ENCODE assay signal across 8 cellular contexts in the genomic region with DNA sequence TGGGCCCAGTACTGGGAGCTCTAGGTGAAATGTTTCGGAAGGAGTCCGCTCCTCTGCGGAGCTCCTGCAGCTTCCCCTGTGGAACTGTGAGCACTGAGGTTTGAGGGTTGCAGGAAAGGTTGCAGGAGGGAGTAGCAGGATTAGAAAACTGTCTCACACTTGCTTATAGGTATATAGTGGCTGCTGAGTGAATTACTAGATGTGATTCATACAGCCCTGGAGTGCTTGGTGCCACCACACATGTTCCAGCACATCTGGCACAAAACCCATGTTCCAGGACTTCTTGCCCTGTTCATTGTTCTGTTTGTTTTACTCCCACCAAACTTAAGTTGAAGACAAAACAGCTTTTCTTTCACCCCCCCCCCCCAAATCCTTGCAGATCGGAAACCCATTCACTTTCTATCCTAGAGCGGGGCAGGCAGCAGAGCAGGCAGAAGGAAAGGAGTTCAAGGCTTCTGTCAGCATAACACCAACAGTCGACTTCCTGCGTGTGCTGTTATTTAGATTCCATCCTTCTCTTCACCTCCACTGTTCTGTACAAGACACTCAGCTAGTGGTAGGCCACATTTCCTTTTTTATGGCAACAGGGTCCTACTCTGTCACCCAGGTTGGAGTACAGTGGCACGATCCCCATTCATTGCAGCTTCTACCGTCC. TPM values are rescaled to one million over a fixed set of nuclear protein-coding genes. Genes with fewer than 3 reads are reported as not detected.
DNase-seq lines count a peak whose midpoint lies in the region; ATAC-seq, FAIRE-seq and TF ChIP-seq lines count a peak whose summit lies in the region.

No MANE protein-coding gene starts in this region.

- H3K9me3 ChIP-seq in MM.1S (replicated peaks; ENCODE audit: insufficient read depth, low read length): no peaks in the 10 kb centered on the region
- H3K9me3 ChIP-seq in breast epithelium: no peaks in the 10 kb centered on the region
- H3K9me3 ChIP-seq in HepG2 (ENCODE audit: low read length): no peaks in the 10 kb centered on the region
- no peaks in the 10 kb centered on the region for H3K9me3 ChIP-seq in thyroid gland

- in situ Hi-C loops in HepG2 (cut with HindIII; ENCODE audit: extremely low pct_ligation_motif_present, low pct_unique_long_range_greater_than_20kb): no loop called here

- no peaks in the 10 kb centered on the region for H4K20me1 ChIP-seq in MM.1S (ENCODE audit: insufficient read depth, low read length)
- no peaks in the 10 kb centered on the region for H4K20me1 ChIP-seq in HepG2 (ENCODE audit: insufficient read depth, low read length)

- H3K4me1 ChIP-seq in MM.1S (ENCODE audit: low read length) (peaks cover 12% of the 10 kb centered on the region), breast epithelium (peaks cover 0 to 18% of the 10 kb centered on the region in 2 donors), HepG2 (ENCODE audit: insufficient read depth, low read length) (peaks cover 44% of the 10 kb centered on the region), thyroid gland (peaks cover 18 to 26% of the 10 kb centered on the region in 2 donors)

- H3K9ac ChIP-seq in MM.1S (ENCODE audit: low read length) (peak overlapping the region; percentile 83; the same call in 1 of the 2 replicates), HepG2 (ENCODE audit: insufficient read depth, low read depth, low read length) (peak overlapping the region; percentile 87)

- 51% methylated on average over 9 of the region's 9 CpGs for WGBS in HepG2 (ENCODE audit: low lambda C conversion rate)
- 46 to 49% methylated on average over 9 of the region's 9 CpGs for WGBS in thyroid gland, 2 donors

- H3K79me2 ChIP-seq in MM.1S (ENCODE audit: low read length): peaks cover 19% of the 10 kb centered on the region
- H3K79me2 ChIP-seq in HepG2 (ENCODE audit: insufficient read depth, low read length): peaks cover 10% of the 10 kb centered on the region

- H3K27ac ChIP-seq in MM.1S (ENCODE audit: low read length) (peak overlapping the region; percentile 40; the same call in 1 of the 2 replicates), breast epithelium (peak overlapping the region; percentile 89 to 94), HepG2 (ENCODE audit: extremely low read length, insufficient read depth, low read length) (peak overlapping the region; percentile 73), thyroid gland (peak overlapping the region; percentile 71 to 79 (median 74))

- intact Hi-C loops in breast epithelium (cut with DNase I; ENCODE audit: low total_unique reads): loop anchor here (10.0 kb wide), 1 partner anchor 1045 kb away; no protein-coding TSS in a partner anchor
- intact Hi-C loops in HepG2 (cut with micrococcal nuclease; ENCODE audit: unreplicated experiment): loop anchor here (2.0 kb wide), 1 partner anchor 79 kb away; no protein-coding TSS in a partner anchor
- intact Hi-C loops in thyroid gland (cut with DNase I): loop anchor here (5.0 kb wide), 1 partner anchor 38 kb away; no protein-coding TSS in a partner anchor

- DNase-seq in NCI-H2196 (lab: John Stamatoyannopoulos, UW; ENCODE audit: unreplicated experiment): peak; percentile 40
- no peak for DNase-seq in NCI-H2196 treated with DMSO at 0.1 percent for 48 hours (lab: John Stamatoyannopoulos, UW; ENCODE audit: unreplicated experiment)
- peak; percentile 35 for DNase-seq in MM.1S
- no peak for DNase-seq in breast epithelium (ENCODE audit: low spot score in 2 of 2)
- DNase-seq in HepG2 (ENCODE audit: low spot score): no peak
- no peak for DNase-seq in thyroid gland
- DNase-seq in NCI-H1105 treated with DMSO at 0.1 percent for 48 hours (lab: John Stamatoyannopoulos, UW): no peak
- no peak for DNase-seq in GM19238 (ENCODE audit: insufficient read length, low spot score)

- TF ChIP-seq POLR2A in breast epithelium (IDR thresholded peaks at IDR 0.05): no peak
- TF ChIP-seq POLR2A in HepG2 (IDR thresholded peaks at IDR 0.05; ENCODE audit: insufficient read depth in 1 of 2, low read depth in 2 of 2, low read length in 2 of 2): no peak
- TF ChIP-seq POLR2A in thyroid gland (IDR thresholded peaks at IDR 0.05): no peak

- H3K9me2 ChIP-seq in MM.1S (replicated peaks; ENCODE audit: insufficient read depth, low read length): no peaks in the 10 kb centered on the region

- H3K4me3 ChIP-seq in MM.1S (ENCODE audit: low read length) (peak overlapping the region; percentile 97), breast epithelium (peak overlapping the region; percentile 85 to 97 (median 96)), HepG2 (replicated peaks in 1 of 3; ENCODE audit: insufficient read depth in 1 of 3, low read depth in 2 of 3, low read length in 3 of 3) (peak overlapping the region; percentile 79 to 96 (median 95)), thyroid gland (replicated peaks in 1 of 3) (peak overlapping the region; percentile 7 to 94 (median 83))

- FAIRE-seq in HepG2 (lab: Jason Lieb, UNC): no peak

- no peak for TF ChIP-seq CTCF in MM.1S (IDR thresholded peaks at IDR 0.05; ENCODE audit: low read length)
- no peak for TF ChIP-seq CTCF in breast epithelium (IDR thresholded peaks at IDR 0.05)
- TF ChIP-seq CTCF in HepG2 (CRISPR knock-in tag; IDR thresholded peaks at IDR 0.05): no peak
- no peak for TF ChIP-seq CTCF in thyroid gland (IDR thresholded peaks at IDR 0.05)

- CTCF ChIA-PET in HepG2 (lab: Yijun Ruan, JAX; ENCODE audit: low intra/inter-chr PET ratio, low total read pairs): no interaction called here

- H2AFZ ChIP-seq in MM.1S (ENCODE audit: low read length): peak overlapping the region; percentile 79
- peak overlapping the region; percentile 85 for H2AFZ ChIP-seq in HepG2 (ENCODE audit: low read length)

- peak; percentile 9 for ATAC-seq in HepG2

- H3K4me2 ChIP-seq in MM.1S (ENCODE audit: low read depth, low read length) (peak overlapping the region; percentile 76), HepG2 (ENCODE audit: low read depth, low read length) (peak overlapping the region; percentile 97)

- TF ChIP-seq EP300 in HepG2 (IDR thresholded peaks at IDR 0.05; ENCODE audit: low read depth in 2 of 2, low read length in 2 of 2) (no peak), HepG2 (CRISPR knock-in tag; IDR thresholded peaks at IDR 0.05; ENCODE audit: borderline replicate concordance) (no peak)

- H3K27me3 ChIP-seq in MM.1S (replicated peaks; ENCODE audit: insufficient read depth, low read length) (no peaks in the 10 kb centered on the region), breast epithelium (no peaks in the 10 kb centered on the region), HepG2 (ENCODE audit: control insufficient read depth in 1 of 2, insufficient read depth in 2 of 2, low read length in 2 of 2) (no peaks in the 10 kb centered on the region; a peak in 1 of 5 replicates), thyroid gland (no peaks in the 10 kb centered on the region)

- no peaks in the 10 kb centered on the region for H3K36me3 ChIP-seq in MM.1S (replicated peaks; ENCODE audit: insufficient read depth, low read length)
- H3K36me3 ChIP-seq in breast epithelium: no peaks in the 10 kb centered on the region
- no peaks in the 10 kb centered on the region for H3K36me3 ChIP-seq in HepG2 (replicated peaks in 1 of 2; ENCODE audit: control insufficient read depth in 1 of 2, insufficient read depth in 2 of 2, low read length in 2 of 2)
- H3K36me3 ChIP-seq in thyroid gland: no peaks in the 10 kb centered on the region

- POLR2A ChIA-PET in HepG2 (lab: Yijun Ruan, JAX): interaction anchor here (0.6 to 3.8 kb wide), 29 partner anchors 9 to 596 kb away, joined by 3 to 52 read pairs (median 8); a partner anchor contains a TSS

- H3F3A ChIP-seq in MM.1S (ENCODE audit: insufficient read depth, low read length): 0 out of 2 replicates have a peak, but pooled peaks cover 5% of the 10 kb centered on the region

- TF ChIP-seq RAD21 in HepG2 (CRISPR knock-in tag; IDR thresholded peaks at IDR 0.05): no peak

- TSS peak; percentile 97 for BruUV-seq in HepG2 (replicated peaks; lab: Mats Ljungman, UMichigan)

RNA-seq across cellular contexts. Expression of a gene that starts 0.7 kb away (rescaled TPM):
- 10 to 100 TPM; 13.0 to 22.3 (median 18.9) TPM for total RNA-seq in breast epithelium
- 3.6 and 5.1 TPM in 2 replicates for total RNA-seq in HepG2 (2016; rRNA removed; fragmentation: Illumina TruSeq; extraction: Trizol)
- total RNA-seq in HepG2 (2016; cell fraction: cytosol; rRNA removed; fragmentation: Illumina TruSeq; extraction: Trizol; ENCODE audit: low read depth): 0.61 and 1.2 TPM in 2 replicates
- total RNA-seq in HepG2 (2016; cell fraction: insoluble cytoplasmic fraction; rRNA removed; fragmentation: Illumina TruSeq; extraction: Trizol): 2.9 and 4.9 TPM in 2 replicates
- 2.1 TPM in 2 replicates for total RNA-seq in HepG2 (2016; cell fraction: membrane; rRNA removed; fragmentation: Illumina TruSeq; extraction: Trizol)
- 5.5 and 5.6 TPM in 2 replicates for total RNA-seq in HepG2 (2016; cell fraction: nucleus; rRNA removed; fragmentation: Illumina TruSeq; extraction: Trizol)
- polyA plus RNA-seq in HepG2 (2011; rRNA removed): 6.7 and 8.5 TPM in 2 replicates
- 5.0 and 6.5 TPM in 2 replicates for polyA plus RNA-seq in HepG2 (2011; cell fraction: cytosol; rRNA removed)
- polyA plus RNA-seq in HepG2 (2011; cell fraction: nucleus; rRNA removed): 46.4 and 54.7 TPM in 2 replicates
- 8.5 and 12.2 TPM in 2 replicates for polyA plus RNA-seq in HepG2 (2012)
- polyA plus RNA-seq in HepG2 (2016; cell fraction: cytosol; fragmentation: Illumina TruSeq; extraction: Trizol; ENCODE audit: low read depth): 0.38 and 0.54 TPM in 2 replicates
- polyA plus RNA-seq in HepG2 (2016; cell fraction: insoluble cytoplasmic fraction; fragmentation: Illumina TruSeq; extraction: Trizol; ENCODE audit: low read depth): 2.3 and 3.1 TPM in 2 replicates
- polyA plus RNA-seq in HepG2 (2016; cell fraction: membrane; fragmentation: Illumina TruSeq; extraction: Trizol; ENCODE audit: low read depth): 1.00 and 1.0 TPM in 2 replicates
- polyA plus RNA-seq in HepG2 (2016; cell fraction: nucleus; fragmentation: Illumina TruSeq; extraction: Trizol; ENCODE audit: insufficient read depth, low read depth): 8.5 and 8.9 TPM in 2 replicates
- polyA minus RNA-seq in HepG2 (2011; rRNA and poly(A)+ RNA removed; ENCODE audit: low replicate concordance): 13.3 and 14.3 TPM in 2 replicates
- 4.7 and 7.1 TPM in 2 replicates for polyA minus RNA-seq in HepG2 (2011; cell fraction: cytosol; rRNA and poly(A)+ RNA removed)
- polyA minus RNA-seq in HepG2 (2011; cell fraction: nucleus; rRNA and poly(A)+ RNA removed): 7.8 and 8.2 TPM in 2 replicates
- total RNA-seq in thyroid gland: 10 to 100 TPM; 23.7 to 39.9 (median 28.4) TPM

RNA-seq across cellular contexts. Expression of a gene that starts 4.7 kb away (rescaled TPM):
- 10 to 100 TPM; 25.2 to 35.6 (median 34.7) TPM for total RNA-seq in breast epithelium
- total RNA-seq in HepG2 (2016; rRNA removed; fragmentation: Illumina TruSeq; extraction: Trizol): 55.6 and 60.4 TPM in 2 replicates
- 8.7 and 10.0 TPM in 2 replicates for total RNA-seq in HepG2 (2016; cell fraction: cytosol; rRNA removed; fragmentation: Illumina TruSeq; extraction: Trizol; ENCODE audit: low read depth)
- total RNA-seq in HepG2 (2016; cell fraction: insoluble cytoplasmic fraction; rRNA removed; fragmentation: Illumina TruSeq; extraction: Trizol): 50.4 and 57.8 TPM in 2 replicates
- total RNA-seq in HepG2 (2016; cell fraction: membrane; rRNA removed; fragmentation: Illumina TruSeq; extraction: Trizol): 26.0 and 26.2 TPM in 2 replicates
- 32.7 and 35.1 TPM in 2 replicates for total RNA-seq in HepG2 (2016; cell fraction: nucleus; rRNA removed; fragmentation: Illumina TruSeq; extraction: Trizol)
- 39.4 and 53.7 TPM in 2 replicates for polyA plus RNA-seq in HepG2 (2011; rRNA removed)
- 41.3 and 44.3 TPM in 2 replicates for polyA plus RNA-seq in HepG2 (2011; cell fraction: cytosol; rRNA removed)
- 50.5 and 51.8 TPM in 2 replicates for polyA plus RNA-seq in HepG2 (2011; cell fraction: nucleus; rRNA removed)
- polyA plus RNA-seq in HepG2 (2012): 34.9 and 36.8 TPM in 2 replicates
- polyA plus RNA-seq in HepG2 (2016; cell fraction: cytosol; fragmentation: Illumina TruSeq; extraction: Trizol; ENCODE audit: low read depth): 7.3 and 8.1 TPM in 2 replicates
- 57.4 and 66.7 TPM in 2 replicates for polyA plus RNA-seq in HepG2 (2016; cell fraction: insoluble cytoplasmic fraction; fragmentation: Illumina TruSeq; extraction: Trizol; ENCODE audit: low read depth)
- polyA plus RNA-seq in HepG2 (2016; cell fraction: membrane; fragmentation: Illumina TruSeq; extraction: Trizol; ENCODE audit: low read depth): 15.9 and 19.4 TPM in 2 replicates
- 64.1 and 68.3 TPM in 2 replicates for polyA plus RNA-seq in HepG2 (2016; cell fraction: nucleus; fragmentation: Illumina TruSeq; extraction: Trizol; ENCODE audit: insufficient read depth, low read depth)
- polyA minus RNA-seq in HepG2 (2011; rRNA and poly(A)+ RNA removed; ENCODE audit: low replicate concordance): 93.1 and 95.5 TPM in 2 replicates
- 33.1 and 38.4 TPM in 2 replicates for polyA minus RNA-seq in HepG2 (2011; cell fraction: cytosol; rRNA and poly(A)+ RNA removed)
- polyA minus RNA-seq in HepG2 (2011; cell fraction: nucleus; rRNA and poly(A)+ RNA removed): 16.5 and 18.2 TPM in 2 replicates
- 10 to 100 TPM; 22.8 to 47.0 (median 28.2) TPM for total RNA-seq in thyroid gland

RNA-seq across cellular contexts. Expression of a gene that starts 19.1 kb away (rescaled TPM):
- total RNA-seq in breast epithelium (1 to 10 TPM in 2 of 3 donors, under 1 TPM in 1; 0.32 to 5.9 (median 1.8) TPM), HepG2 (2016; rRNA removed; fragmentation: Illumina TruSeq; extraction: Trizol) (7.0 and 7.3 TPM in 2 replicates), thyroid gland (1 to 10 TPM in 3 of 4 donors, under 1 TPM in 1; 0.98 to 7.5 (median 2.5) TPM)
- total RNA-seq in HepG2 (2016; cell fraction: cytosol; rRNA removed; fragmentation: Illumina TruSeq; extraction: Trizol; ENCODE audit: low read depth): 3.1 and 3.3 TPM in 2 replicates
- 6.8 and 9.0 TPM in 2 replicates for total RNA-seq in HepG2 (2016; cell fraction: insoluble cytoplasmic fraction; rRNA removed; fragmentation: Illumina TruSeq; extraction: Trizol)
- total RNA-seq in HepG2 (2016; cell fraction: membrane; rRNA removed; fragmentation: Illumina TruSeq; extraction: Trizol): 3.4 and 3.5 TPM in 2 replicates
- total RNA-seq in HepG2 (2016; cell fraction: nucleus; rRNA removed; fragmentation: Illumina TruSeq; extraction: Trizol): 3.4 and 3.9 TPM in 2 replicates
- 2.8 and 3.8 TPM in 2 replicates for polyA plus RNA-seq in HepG2 (2011; rRNA removed)
- 4.4 and 5.1 TPM in 2 replicates for polyA plus RNA-seq in HepG2 (2011; cell fraction: cytosol; rRNA removed)
- polyA plus RNA-seq in HepG2 (2011; cell fraction: nucleus; rRNA removed): 3.3 and 3.5 TPM in 2 replicates
- 1.8 and 3.1 TPM in 2 replicates for polyA plus RNA-seq in HepG2 (2012)
- 2.8 and 3.0 TPM in 2 replicates for polyA plus RNA-seq in HepG2 (2016; cell fraction: cytosol; fragmentation: Illumina TruSeq; extraction: Trizol; ENCODE audit: low read depth)
- polyA plus RNA-seq in HepG2 (2016; cell fraction: insoluble cytoplasmic fraction; fragmentation: Illumina TruSeq; extraction: Trizol; ENCODE audit: low read depth): 7.2 and 7.5 TPM in 2 replicates
- 2.2 and 2.4 TPM in 2 replicates for polyA plus RNA-seq in HepG2 (2016; cell fraction: membrane; fragmentation: Illumina TruSeq; extraction: Trizol; ENCODE audit: low read depth)
- polyA plus RNA-seq in HepG2 (2016; cell fraction: nucleus; fragmentation: Illumina TruSeq; extraction: Trizol; ENCODE audit: insufficient read depth, low read depth): 6.3 and 6.4 TPM in 2 replicates
- 0.33 and 2.7 TPM in 2 replicates for polyA minus RNA-seq in HepG2 (2011; rRNA and poly(A)+ RNA removed; ENCODE audit: low replicate concordance)
- polyA minus RNA-seq in HepG2 (2011; cell fraction: cytosol; rRNA and poly(A)+ RNA removed): 0.79 and 1.4 TPM in 2 replicates
- polyA minus RNA-seq in HepG2 (2011; cell fraction: nucleus; rRNA and poly(A)+ RNA removed): 0.52 and 0.62 TPM in 2 replicates

RNA-seq across cellular contexts. Expression of a gene that starts 34.1 kb away (rescaled TPM):
- 10 to 100 TPM; 65.0 to 78.0 (median 76.3) TPM for total RNA-seq in breast epithelium
- 86.2 and 110 TPM in 2 replicates for total RNA-seq in HepG2 (2016; rRNA removed; fragmentation: Illumina TruSeq; extraction: Trizol)
- total RNA-seq in HepG2 (2016; cell fraction: cytosol; rRNA removed; fragmentation: Illumina TruSeq; extraction: Trizol; ENCODE audit: low read depth): 73.4 and 74.1 TPM in 2 replicates
- total RNA-seq in HepG2 (2016; cell fraction: insoluble cytoplasmic fraction; rRNA removed; fragmentation: Illumina TruSeq; extraction: Trizol): 91.8 and 113 TPM in 2 replicates
- total RNA-seq in HepG2 (2016; cell fraction: membrane; rRNA removed; fragmentation: Illumina TruSeq; extraction: Trizol): 73.5 and 81.5 TPM in 2 replicates
- 28.1 and 30.3 TPM in 2 replicates for total RNA-seq in HepG2 (2016; cell fraction: nucleus; rRNA removed; fragmentation: Illumina TruSeq; extraction: Trizol)
- polyA plus RNA-seq in HepG2 (2011; rRNA removed): 75.6 and 76.6 TPM in 2 replicates
- polyA plus RNA-seq in HepG2 (2011; cell fraction: cytosol; rRNA removed): 82.4 and 83.4 TPM in 2 replicates
- polyA plus RNA-seq in HepG2 (2011; cell fraction: nucleus; rRNA removed): 22.5 and 25.9 TPM in 2 replicates
- polyA plus RNA-seq in HepG2 (2012): 72.3 and 76.5 TPM in 2 replicates
- polyA plus RNA-seq in HepG2 (2016; cell fraction: cytosol; fragmentation: Illumina TruSeq; extraction: Trizol; ENCODE audit: low read depth): 90.9 and 98.9 TPM in 2 replicates
- 153 and 161 TPM in 2 replicates for polyA plus RNA-seq in HepG2 (2016; cell fraction: insoluble cytoplasmic fraction; fragmentation: Illumina TruSeq; extraction: Trizol; ENCODE audit: low read depth)
- 89.0 and 95.5 TPM in 2 replicates for polyA plus RNA-seq in HepG2 (2016; cell fraction: membrane; fragmentation: Illumina TruSeq; extraction: Trizol; ENCODE audit: low read depth)
- 64.2 and 67.4 TPM in 2 replicates for polyA plus RNA-seq in HepG2 (2016; cell fraction: nucleus; fragmentation: Illumina TruSeq; extraction: Trizol; ENCODE audit: insufficient read depth, low read depth)
- polyA minus RNA-seq in HepG2 (2011; rRNA and poly(A)+ RNA removed; ENCODE audit: low replicate concordance): 46.4 and 87.1 TPM in 2 replicates
- 19.0 and 23.8 TPM in 2 replicates for polyA minus RNA-seq in HepG2 (2011; cell fraction: cytosol; rRNA and poly(A)+ RNA removed)
- 15.2 and 18.8 TPM in 2 replicates for polyA minus RNA-seq in HepG2 (2011; cell fraction: nucleus; rRNA and poly(A)+ RNA removed)
- total RNA-seq in thyroid gland: 10 to 100 TPM; 45.9 to 78.1 (median 61.7) TPM

RNA-seq across cellular contexts. Expression of a gene that starts 34.4 kb away (rescaled TPM):
- 10 to 100 TPM; 91.4 to 97.3 (median 92.5) TPM for total RNA-seq in breast epithelium
- 91.5 and 92.5 TPM in 2 replicates for total RNA-seq in HepG2 (2016; rRNA removed; fragmentation: Illumina TruSeq; extraction: Trizol)
- 92.6 and 104 TPM in 2 replicates for total RNA-seq in HepG2 (2016; cell fraction: cytosol; rRNA removed; fragmentation: Illumina TruSeq; extraction: Trizol; ENCODE audit: low read depth)
- total RNA-seq in HepG2 (2016; cell fraction: insoluble cytoplasmic fraction; rRNA removed; fragmentation: Illumina TruSeq; extraction: Trizol): 81.4 and 95.9 TPM in 2 replicates
- 165 and 174 TPM in 2 replicates for total RNA-seq in HepG2 (2016; cell fraction: membrane; rRNA removed; fragmentation: Illumina TruSeq; extraction: Trizol)
- 33.2 and 38.7 TPM in 2 replicates for total RNA-seq in HepG2 (2016; cell fraction: nucleus; rRNA removed; fragmentation: Illumina TruSeq; extraction: Trizol)
- polyA plus RNA-seq in HepG2 (2011; rRNA removed): 78.3 and 98.4 TPM in 2 replicates
- 97.5 and 104 TPM in 2 replicates for polyA plus RNA-seq in HepG2 (2011; cell fraction: cytosol; rRNA removed)
- 95.1 and 97.9 TPM in 2 replicates for polyA plus RNA-seq in HepG2 (2011; cell fraction: nucleus; rRNA removed)
- 81.6 and 83.1 TPM in 2 replicates for polyA plus RNA-seq in HepG2 (2012)
- polyA plus RNA-seq in HepG2 (2016; cell fraction: cytosol; fragmentation: Illumina TruSeq; extraction: Trizol; ENCODE audit: low read depth): 89.0 and 108 TPM in 2 replicates
- 74.1 and 85.8 TPM in 2 replicates for polyA plus RNA-seq in HepG2 (2016; cell fraction: insoluble cytoplasmic fraction; fragmentation: Illumina TruSeq; extraction: Trizol; ENCODE audit: low read depth)
- polyA plus RNA-seq in HepG2 (2016; cell fraction: membrane; fragmentation: Illumina TruSeq; extraction: Trizol; ENCODE audit: low read depth): 126 and 140 TPM in 2 replicates
- 57.9 and 59.0 TPM in 2 replicates for polyA plus RNA-seq in HepG2 (2016; cell fraction: nucleus; fragmentation: Illumina TruSeq; extraction: Trizol; ENCODE audit: insufficient read depth, low read depth)
- 126 and 143 TPM in 2 replicates for polyA minus RNA-seq in HepG2 (2011; rRNA and poly(A)+ RNA removed; ENCODE audit: low replicate concordance)
- 36.5 and 39.9 TPM in 2 replicates for polyA minus RNA-seq in HepG2 (2011; cell fraction: cytosol; rRNA and poly(A)+ RNA removed)
- 18.9 and 19.6 TPM in 2 replicates for polyA minus RNA-seq in HepG2 (2011; cell fraction: nucleus; rRNA and poly(A)+ RNA removed)
- total RNA-seq in thyroid gland: 100 to 1,000 TPM in 1 of 4 donors, 10 to 100 TPM in 3; 93.1 to 107 (median 97.7) TPM

Comparison
In these comparisons a context has a peak if more than half of its experiments do, and no peak if none do; other contexts are left out.
1. DNase-seq: peak in NCI-H2196 (single experiment) and MM.1S (single experiment); none in NCI-H2196 treated with DMSO at 0.1 percent for 48 hours (single experiment), breast epithelium (0 of 2), HepG2 (single experiment), thyroid gland (0 of 2), NCI-H1105 treated with DMSO at 0.1 percent for 48 hours (single experiment) and GM19238 (single experiment).
2. H3K27ac ChIP-seq: peak in every context shown above with its lines; median percentile 92 in breast epithelium; 74 in thyroid gland; 73 in HepG2; 40 in MM.1S.
3. Peak in every context shown above with its lines, with median percentiles within 50 percentile points of each other: H3K4me3 ChIP-seq.